ENCODE assay signal across 8 cellular contexts in genomic region chr17:81666342-81667191, GRCh38. TPM values are rescaled to one million over a fixed set of nuclear protein-coding genes. Genes with fewer than 3 reads are reported as not detected.
DNase-seq lines count a peak whose midpoint lies in the region; TF ChIP-seq lines count a peak whose summit lies in the region.

Gene CCDC137 (plus strand): TSS chr17:81666737. CDS start chr17:81666767, 30 bp downstream.
Gene OXLD1 (minus strand): TSS chr17:81666605. CDS start chr17:81666577, 28 bp downstream.

- peak within 1 kb of the TSS; percentile 90 for H3K27ac ChIP-seq in effector memory CD4-positive, alpha-beta T cell (ENCODE audit: insufficient read depth, low read length, poor library complexity, severe bottlenecking)

- no peaks in the 10 kb centered on the region for H3K27me3 ChIP-seq in effector memory CD4-positive, alpha-beta T cell (replicated peaks; ENCODE audit: control insufficient read depth, insufficient read depth, low read length, poor library complexity, severe bottlenecking)

- peaks cover 22% of the 10 kb centered on the region for H3K36me3 ChIP-seq in effector memory CD4-positive, alpha-beta T cell (ENCODE audit: control insufficient read depth, insufficient read depth, low read length)

- peaks cover 38% of the 10 kb centered on the region for H3K4me1 ChIP-seq in effector memory CD4-positive, alpha-beta T cell (ENCODE audit: control insufficient read depth, insufficient read depth, low read length, poor library complexity, severe bottlenecking)

- TF ChIP-seq CTCF in GM20000 (IDR thresholded peaks at IDR 0.05; ENCODE audit: extremely low read depth, missing control alignments): no peak

- DNase-seq in COLO668 (lab: John Stamatoyannopoulos, UW; ENCODE audit: unreplicated experiment): peak; percentile 92
- DNase-seq in GM20000 (ENCODE audit: low spot score): peak; percentile 99
- DNase-seq in HT-29 (ENCODE audit: low spot score): peak; percentile 94
- peak; percentile 92 for DNase-seq in NK-92 treated with Interleukin-12 subunit alpha and Interleukin-12 subunit beta, amount 100 ng/mL, for 24 hours (lab: John Stamatoyannopoulos, UW)
- DNase-seq in activated CD8-positive, alpha-beta memory T cell treated with anti-CD3 and anti-CD28 coated beads for 24 hours: peak; percentile 95
- DNase-seq in effector memory CD4-positive, alpha-beta T cell: peak; percentile 84 to 89 (median 88)
- DNase-seq in medulla oblongata (ENCODE audit: extremely low spot score): peak; percentile 97
- peak; percentile 91 for DNase-seq in stimulated activated CD4-positive, alpha-beta T cell treated with anti-CD3 and anti-CD28 coated beads, TNF-alpha, amount 100 ng/mL, for 48 hours (ENCODE audit: low read depth in 3 of 3)

- no peaks in the 10 kb centered on the region for H3K9me3 ChIP-seq in effector memory CD4-positive, alpha-beta T cell (ENCODE audit: control insufficient read depth, low read length)

- H3K4me3 ChIP-seq in effector memory CD4-positive, alpha-beta T cell (ENCODE audit: insufficient read depth, low read depth, low read length, poor library complexity, severe bottlenecking): peak within 1 kb of the TSS; percentile 97

RNA-seq across cellular contexts. Expression of gene CCDC137, which starts in this region (rescaled TPM):
- total RNA-seq in HT-29 (2014; rRNA removed; shearing (Covaris generic)): 33.8 and 33.9 TPM in 2 replicates

RNA-seq across cellular contexts. Expression of gene OXLD1, which starts in this region (rescaled TPM):
- 97.8 and 104 TPM in 2 replicates for total RNA-seq in HT-29 (2014; rRNA removed; shearing (Covaris generic))

Comparison
In these comparisons a context has a peak if more than half of its experiments do, and no peak if none do; other contexts are left out.
1. Peak in every context shown above with its lines: DNase-seq, H3K4me3 ChIP-seq and H3K27ac ChIP-seq.